In the genomic region with DNA sequence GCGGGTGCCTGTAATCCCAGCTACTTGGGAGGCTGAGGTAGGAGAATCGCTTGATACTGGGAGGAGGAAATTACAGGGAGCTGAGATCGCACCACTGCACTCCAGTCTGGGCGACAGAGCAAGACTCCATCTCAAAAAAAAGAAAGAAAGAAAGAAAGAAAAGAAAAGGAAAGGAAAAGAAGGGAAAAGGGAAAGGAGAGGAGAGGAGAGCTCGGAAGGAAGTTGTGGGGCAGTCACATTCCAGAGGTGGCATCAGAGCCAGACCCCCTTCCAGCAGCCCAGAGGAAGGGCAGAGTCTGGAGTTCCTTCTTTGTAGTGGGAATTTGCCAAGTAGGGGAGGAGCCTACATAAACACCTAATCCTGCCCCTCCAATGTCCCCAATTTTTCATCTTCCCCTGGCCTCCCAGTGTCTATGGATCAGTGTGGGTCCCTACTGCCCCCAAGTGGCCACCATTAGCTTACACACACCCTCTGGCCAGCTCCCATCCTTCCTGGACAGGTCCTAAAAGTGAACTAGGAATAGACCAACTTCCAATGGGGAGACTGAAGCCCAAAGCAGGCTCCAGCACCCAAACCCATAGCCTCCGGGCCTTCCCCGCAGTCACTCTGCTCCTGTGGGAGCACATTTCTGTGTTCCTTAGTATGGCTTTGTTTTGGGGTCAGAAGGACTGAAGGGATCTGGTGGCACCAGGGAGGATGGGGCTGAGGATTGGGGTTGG, we compare ENCODE assay signal across 8 cellular contexts. TPM values are rescaled to one million over a fixed set of nuclear protein-coding genes. Genes with fewer than 3 reads are reported as not detected.
A peak's percentile ranks its signal among the peaks of the same experiment; 100 is the strongest.
DNase-seq lines count a peak whose midpoint lies in the region; ATAC-seq and TF ChIP-seq lines count a peak whose summit lies in the region.

No MANE protein-coding gene starts in this region.

- TF ChIP-seq CTCF in WI38 (IDR thresholded peaks at IDR 0.05; ENCODE audit: low read depth, low read length): peak; percentile 82
- TF ChIP-seq CTCF in fibroblast of pulmonary artery (IDR thresholded peaks at IDR 0.05; ENCODE audit: low read length, missing control alignments): peak; percentile 92
- TF ChIP-seq CTCF in neural progenitor cell (IDR thresholded peaks at IDR 0.05): peak; percentile 82

- H4K20me1 ChIP-seq in neural progenitor cell (ENCODE audit: low read depth): peaks cover 3% of the 10 kb centered on the region

- peak overlapping the region; percentile 60 for H3K27ac Mint-ChIP-seq in neural progenitor cell

- peaks cover 20% of the 10 kb centered on the region for H3K4me1 Mint-ChIP-seq in neural progenitor cell

- H3K9ac ChIP-seq in neural progenitor cell: no peak overlapping the region

- H3K4me2 ChIP-seq in neural progenitor cell: no peak overlapping the region

- H3K9me3 Mint-ChIP-seq in neural progenitor cell: no peaks in the 10 kb centered on the region

- H3F3A ChIP-seq in neural progenitor cell (ENCODE audit: low read depth): peaks cover 33% of the 10 kb centered on the region

- H3K36me3 Mint-ChIP-seq in neural progenitor cell: no peaks in the 10 kb centered on the region

- H3K4me1 ChIP-seq in neural progenitor cell: peaks cover 13% of the 10 kb centered on the region

- H3K4me3 Mint-ChIP-seq in neural progenitor cell: peak overlapping the region; percentile 58

- no peaks in the 10 kb centered on the region for H3K9me3 ChIP-seq in neural progenitor cell (ENCODE audit: low read depth)

- H3K79me2 ChIP-seq in neural progenitor cell (ENCODE audit: low read depth): no peaks in the 10 kb centered on the region

- H3K4me3 ChIP-seq in WI38 (ENCODE audit: low read depth, low read length) (no peak overlapping the region), fibroblast of pulmonary artery (replicated peaks; ENCODE audit: low read depth, low read length) (no peak overlapping the region), neural progenitor cell (no peak overlapping the region)

- peaks cover 10% of the 10 kb centered on the region for H3K27me3 Mint-ChIP-seq in neural progenitor cell (ENCODE audit: insufficient read depth, low read depth)

- no peak overlapping the region for H2AFZ ChIP-seq in neural progenitor cell (replicated peaks)

- ATAC-seq in GM19351 (IDR thresholded peaks at IDR 0.05; ENCODE audit: unreplicated experiment): peak; percentile 59
- ATAC-seq in HG03457 (IDR thresholded peaks at IDR 0.05; ENCODE audit: unreplicated experiment): no peak

- peak in 9 of 14 donors; percentile 4 to 63 (median 16) for DNase-seq in C1 segment of cervical spinal cord (lab: John Stamatoyannopoulos, UW)
- peak; percentile 40 for DNase-seq in NCI-H2081 treated with DMSO at 0.1 percent for 48 hours (lab: John Stamatoyannopoulos, UW)
- peak; percentile 75 for DNase-seq in fibroblast of pulmonary artery (ENCODE audit: low read depth)
- peak; percentile 84 for DNase-seq in neural progenitor cell (ENCODE audit: low spot score)
- DNase-seq in NCI-H187 treated with DMSO at 0.1 percent for 48 hours (lab: John Stamatoyannopoulos, UW): no peak

- no peaks in the 10 kb centered on the region for H3K36me3 ChIP-seq in neural progenitor cell

- H3K27ac ChIP-seq in neural progenitor cell: no peak overlapping the region

- H3K27me3 ChIP-seq in neural progenitor cell: peaks cover 15% of the 10 kb centered on the region

RNA-seq across cellular contexts. Expression of a gene that starts 39.6 kb away (rescaled TPM):
- total RNA-seq in neural progenitor cell (ENCODE audit: low replicate concordance): 9.7 and 20.8 TPM in 2 replicates
